14 cellular contexts compared by ENCODE assay signal in the genomic region with DNA sequence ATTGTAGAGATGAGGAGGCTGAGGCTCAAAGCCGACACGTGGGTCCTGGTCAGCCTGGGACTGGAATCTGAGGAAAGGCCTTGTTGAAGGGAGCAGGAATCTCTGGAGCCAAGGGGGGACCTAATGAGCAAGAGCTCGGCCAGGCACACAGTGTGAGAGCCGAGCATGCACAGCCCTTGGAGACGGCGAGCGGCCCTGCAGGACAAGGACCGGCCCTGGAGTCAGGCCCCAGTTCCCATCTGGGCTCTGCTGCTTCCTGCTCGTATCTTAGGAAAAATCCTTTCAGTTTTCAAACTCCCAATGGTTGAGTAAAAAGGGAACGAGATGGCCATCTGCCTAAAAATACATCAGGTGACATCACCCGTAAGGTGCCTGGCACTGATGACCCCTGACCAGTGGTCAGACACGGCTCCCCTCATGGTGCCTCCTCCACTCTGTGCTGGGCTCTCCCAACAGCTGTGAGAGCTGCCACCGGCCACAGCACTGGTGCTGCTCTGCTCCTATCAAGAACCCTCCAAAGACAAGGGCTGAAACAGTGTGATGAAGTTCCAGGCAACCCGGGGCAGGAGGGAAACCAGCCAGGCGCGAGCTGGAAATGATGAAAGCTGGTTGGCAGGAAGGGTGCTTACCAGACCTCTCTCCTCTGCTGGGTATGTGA.
"Had no signal": no experiment of that assay in that cellular context is flagged by ENCODE, and none has a peak within 500 bp of the region (broad histone marks: within the 10 kb centered on the region; RNA-seq: fewer than 3 reads in every experiment).

No MANE protein-coding gene starts in this region.

- H3K9me3 ChIP-seq: colonic mucosa, gastroesophageal sphincter had no signal

- H3K4me3 ChIP-seq: colonic mucosa, gastroesophageal sphincter had no signal

- H3K27me3 ChIP-seq: colonic mucosa, gastroesophageal sphincter had no signal

- ATAC-seq: gastroesophageal sphincter had no signal

- H3K27ac ChIP-seq: colonic mucosa, gastroesophageal sphincter, WERI-Rb-1 had no signal

- DNase-seq: activated CD4-positive, alpha-beta T cell treated with anti-CD3 and anti-CD28 coated beads for 48 hours; activated CD8-positive, alpha-beta memory T cell treated with anti-CD3 and anti-CD28 coated beads, Interleukin-2, amount 50 U/mL, for 4 hours; activated CD8-positive, alpha-beta T cell treated with anti-CD3 and anti-CD28 coated beads, Interleukin-2, amount 10 ng/mL, durations not matched to agents 7 days and 5 days; activated gamma-delta T cell; activated T-cell treated with anti-CD3 and anti-CD28 coated beads, Interleukin-2, amount 50 U/mL, for 72 hours; amniotic stem cell; caudate nucleus; colonic mucosa; hippocampal formation; stimulated activated CD4-positive, alpha-beta T cell treated with anti-CD3 and anti-CD28 coated beads, Interleukin-2, amount 100 ng/mL, for 48 hours; stimulated activated naive CD4-positive, alpha-beta T cell treated with Interleukin-2 at 50 U/mL for 16 hours; trophoblast cell; WERI-Rb-1 had no signal

- H3K4me1 ChIP-seq: colonic mucosa had no signal
